ENCODE assay signal across 35 cellular contexts in genomic region chr7:71506822-71507221, GRCh38.
"Had no signal": no experiment of that assay in that cellular context is flagged by ENCODE, and none has a peak within 500 bp of the region (broad histone marks: within the 10 kb centered on the region; RNA-seq: fewer than 3 reads in every experiment).

No MANE protein-coding gene starts in this region.

- H3K4me3 ChIP-seq: adrenal gland, ascending aorta, body of pancreas, breast epithelium, cardiac muscle cell had no signal

- H3K4me1 Mint-ChIP-seq: activated naive CD4-positive, alpha-beta T cell treated with anti-CD3 and anti-CD28 coated beads, Interleukin-2, amount 10 ng/mL, durations not matched to agents 7 days and 5 days; activated naive CD4-positive, alpha-beta T cell treated with anti-CD3 and anti-CD28 coated beads, Interleukin-2, amount 50 U/mL, for 24 hours; activated naive CD8-positive, alpha-beta T cell treated with anti-CD3 and anti-CD28 coated beads for 36 hours; activated naive CD8-positive, alpha-beta T cell treated with anti-CD3 and anti-CD28 coated beads, Interleukin-2, amount 10 ng/mL, durations not matched to agents 7 days and 5 days; activated naive CD8-positive, alpha-beta T cell treated with anti-CD3 and anti-CD28 coated beads, Interleukin-2, amount 50 U/mL, for 24 hours; activated T-helper 17 cell treated with anti-CD3 and anti-CD28 coated beads, Interleukin-2, amount 50 U/mL, for 72 hours; central memory CD8-positive, alpha-beta T cell had no signal

- DNase-seq: activated effector memory CD4-positive, alpha-beta T cell treated with anti-CD3 and anti-CD28 coated beads, Interleukin-2, amount 50 U/mL, for 16 hours; activated effector memory CD4-positive, alpha-beta T cell treated with Interleukin-2 at 50 U/mL for 16 hours; activated gamma-delta T cell; activated gamma-delta T cell treated with Interleukin-2 at 50 U/mL for 16 hours; activated naive CD4-positive, alpha-beta T cell; activated naive CD4-positive, alpha-beta T cell treated with anti-CD3 and anti-CD28 coated beads for 36 hours; activated naive CD4-positive, alpha-beta T cell treated with anti-CD3 and anti-CD28 coated beads, Interleukin-2, amount 10 ng/mL, durations not matched to agents 7 days and 5 days; activated naive CD4-positive, alpha-beta T cell treated with anti-CD3 and anti-CD28 coated beads, Interleukin-2, amount 50 U/mL, for 16 hours; activated naive CD4-positive, alpha-beta T cell treated with Interleukin-2 at 50 U/mL for 16 hours; activated naive CD8-positive, alpha-beta T cell treated with anti-CD3 and anti-CD28 coated beads for 36 hours; activated naive CD8-positive, alpha-beta T cell treated with anti-CD3 and anti-CD28 coated beads, Interleukin-2, amount 10 ng/mL, durations not matched to agents 7 days and 5 days; activated naive CD8-positive, alpha-beta T cell treated with anti-CD3 and anti-CD28 coated beads, Interleukin-2, amount 50 U/mL, for 24 hours; activated T-cell treated with anti-CD3 and anti-CD28 coated beads, Interleukin-2, amount 50 U/mL, for 24 hours; activated T-cell treated with anti-CD3 and anti-CD28 coated beads, Interleukin-2, amount 50 U/mL, for 4 hours; activated T-cell treated with anti-CD3 and anti-CD28 coated beads, Interleukin-2, amount 50 U/mL, for 48 hours; activated T-cell treated with anti-CD3 and anti-CD28 coated beads, Interleukin-2, amount 50 U/mL, for 72 hours; adrenal gland; amniotic stem cell; amygdala; anterior cingulate cortex; aorta; body of pancreas; brain microvascular endothelial cell; central memory CD4-positive, alpha-beta T cell; cerebellar nuclear complex had no signal

- H3K27me3 ChIP-seq: adrenal gland, ascending aorta, body of pancreas, brain microvascular endothelial cell, breast epithelium had no signal

- ATAC-seq: activated naive CD4-positive, alpha-beta T cell treated with anti-CD3 and anti-CD28 coated beads, Interleukin-2, amount 50 U/mL, for 72 hours; activated naive CD8-positive, alpha-beta T cell treated with anti-CD3 and anti-CD28 coated beads, Interleukin-2, amount 50 U/mL, for 24 hours; activated T-cell treated with anti-CD3 and anti-CD28 coated beads, Interleukin-2, amount 50 U/mL, for 4 hours; activated T-cell treated with anti-CD3 and anti-CD28 coated beads, Interleukin-2, amount 50 U/mL, for 72 hours; activated T-helper 17 cell treated with anti-CD3 and anti-CD28 coated beads, Interleukin-2, amount 50 U/mL, for 72 hours; body of pancreas had no signal

- H3K36me3 Mint-ChIP-seq: activated naive CD4-positive, alpha-beta T cell treated with anti-CD3 and anti-CD28 coated beads, Interleukin-2, amount 10 ng/mL, durations not matched to agents 7 days and 5 days; activated naive CD4-positive, alpha-beta T cell treated with anti-CD3 and anti-CD28 coated beads, Interleukin-2, amount 50 U/mL, for 24 hours; activated naive CD8-positive, alpha-beta T cell; activated naive CD8-positive, alpha-beta T cell treated with anti-CD3 and anti-CD28 coated beads for 36 hours; activated naive CD8-positive, alpha-beta T cell treated with anti-CD3 and anti-CD28 coated beads, Interleukin-2, amount 10 ng/mL, durations not matched to agents 7 days and 5 days had no signal

- H3K36me3 ChIP-seq: adrenal gland, ascending aorta, brain microvascular endothelial cell, breast epithelium, cardiac muscle cell had no signal

- H3K4me1 ChIP-seq: adrenal gland, ascending aorta, body of pancreas, breast epithelium had no signal

- H3K4me3 Mint-ChIP-seq: activated naive CD4-positive, alpha-beta T cell treated with anti-CD3 and anti-CD28 coated beads for 36 hours; activated naive CD4-positive, alpha-beta T cell treated with anti-CD3 and anti-CD28 coated beads, Interleukin-2, amount 10 ng/mL, durations not matched to agents 7 days and 5 days; activated naive CD4-positive, alpha-beta T cell treated with anti-CD3 and anti-CD28 coated beads, Interleukin-2, amount 50 U/mL, for 24 hours; activated naive CD8-positive, alpha-beta T cell; activated naive CD8-positive, alpha-beta T cell treated with anti-CD3 and anti-CD28 coated beads for 36 hours; activated naive CD8-positive, alpha-beta T cell treated with anti-CD3 and anti-CD28 coated beads, Interleukin-2, amount 10 ng/mL, durations not matched to agents 7 days and 5 days; activated naive CD8-positive, alpha-beta T cell treated with anti-CD3 and anti-CD28 coated beads, Interleukin-2, amount 50 U/mL, for 24 hours; activated T-cell treated with anti-CD3 and anti-CD28 coated beads, Interleukin-2, amount 50 U/mL, for 24 hours; activated T-cell treated with anti-CD3 and anti-CD28 coated beads, Interleukin-2, amount 50 U/mL, for 4 hours; activated T-cell treated with anti-CD3 and anti-CD28 coated beads, Interleukin-2, amount 50 U/mL, for 72 hours; activated T-helper 1 cell treated with anti-CD3 and anti-CD28 coated beads, Interleukin-12 subunit alpha, Interleukin-12 subunit beta, Interleukin-2, Interleukin-4 antibody, amounts not matched to agents 30 ng/mL and 10 ng/mL and 1 ng/mL, durations not matched to agents 14 hours and 24 hours and 36 hours; activated T-helper 17 cell treated with anti-CD3 and anti-CD28 coated beads, Interleukin-2, amount 50 U/mL, for 72 hours; central memory CD8-positive, alpha-beta T cell had no signal

- H3K9me3 ChIP-seq: adrenal gland, ascending aorta, body of pancreas, breast epithelium had no signal

- H3K27ac ChIP-seq: adrenal gland, ascending aorta, body of pancreas, brain microvascular endothelial cell, breast epithelium, cardiac muscle cell had no signal

- H3K27me3 Mint-ChIP-seq: activated naive CD4-positive, alpha-beta T cell treated with anti-CD3 and anti-CD28 coated beads, Interleukin-2, amount 10 ng/mL, durations not matched to agents 7 days and 5 days; activated naive CD8-positive, alpha-beta T cell; activated naive CD8-positive, alpha-beta T cell treated with anti-CD3 and anti-CD28 coated beads for 36 hours; activated naive CD8-positive, alpha-beta T cell treated with anti-CD3 and anti-CD28 coated beads, Interleukin-2, amount 10 ng/mL, durations not matched to agents 7 days and 5 days; activated naive CD8-positive, alpha-beta T cell treated with anti-CD3 and anti-CD28 coated beads, Interleukin-2, amount 50 U/mL, for 24 hours; activated T-cell treated with anti-CD3 and anti-CD28 coated beads, Interleukin-2, amount 50 U/mL, for 24 hours; activated T-helper 17 cell treated with anti-CD3 and anti-CD28 coated beads, Interleukin-2, amount 50 U/mL, for 72 hours; central memory CD8-positive, alpha-beta T cell had no signal

- H3K27ac Mint-ChIP-seq: activated naive CD4-positive, alpha-beta T cell treated with anti-CD3 and anti-CD28 coated beads for 36 hours; activated naive CD4-positive, alpha-beta T cell treated with anti-CD3 and anti-CD28 coated beads, Interleukin-2, amount 10 ng/mL, durations not matched to agents 7 days and 5 days; activated naive CD4-positive, alpha-beta T cell treated with anti-CD3 and anti-CD28 coated beads, Interleukin-2, amount 50 U/mL, for 24 hours; activated naive CD4-positive, alpha-beta T cell treated with anti-CD3 and anti-CD28 coated beads, Interleukin-2, amount 50 U/mL, for 72 hours; activated naive CD8-positive, alpha-beta T cell; activated naive CD8-positive, alpha-beta T cell treated with anti-CD3 and anti-CD28 coated beads for 36 hours; activated naive CD8-positive, alpha-beta T cell treated with anti-CD3 and anti-CD28 coated beads, Interleukin-2, amount 10 ng/mL, durations not matched to agents 7 days and 5 days; activated naive CD8-positive, alpha-beta T cell treated with anti-CD3 and anti-CD28 coated beads, Interleukin-2, amount 50 U/mL, for 24 hours; activated T-cell treated with anti-CD3 and anti-CD28 coated beads, Interleukin-2, amount 50 U/mL, for 24 hours; activated T-cell treated with anti-CD3 and anti-CD28 coated beads, Interleukin-2, amount 50 U/mL, for 72 hours; activated T-helper 1 cell treated with anti-CD3 and anti-CD28 coated beads, Interleukin-12 subunit alpha, Interleukin-12 subunit beta, Interleukin-2, Interleukin-4 antibody, amounts not matched to agents 30 ng/mL and 10 ng/mL and 1 ng/mL, durations not matched to agents 14 hours and 24 hours and 36 hours; activated T-helper 17 cell treated with anti-CD3 and anti-CD28 coated beads, Interleukin-2, amount 50 U/mL, for 72 hours; activated T-helper 2 cell treated with anti-CD3 and anti-CD28 coated beads, Interferon-gamma antibody, Interleukin-2, Interleukin-4, amounts not matched to agents 10 μg/mL and 5 μg/mL and 100 μg/mL, durations not matched to agents 14 hours and 24 hours and 36 hours had no signal
